ENCODE assay signal across 1 cellular context in genomic region chr12:50111693-50112455, GRCh38.
TF ChIP-seq lines count a peak whose summit lies in the region.

COX14 (plus strand) TSS chr12:50112236; CDS start chr12:50120044, 7,808 bp downstream.

TF ChIP-seq in HepG2, 621 proteins besides CTCF, POLR2A, EP300 and RAD21 (continued from another document and continues in another):
- TF ChIP-seq, protein P1, sequence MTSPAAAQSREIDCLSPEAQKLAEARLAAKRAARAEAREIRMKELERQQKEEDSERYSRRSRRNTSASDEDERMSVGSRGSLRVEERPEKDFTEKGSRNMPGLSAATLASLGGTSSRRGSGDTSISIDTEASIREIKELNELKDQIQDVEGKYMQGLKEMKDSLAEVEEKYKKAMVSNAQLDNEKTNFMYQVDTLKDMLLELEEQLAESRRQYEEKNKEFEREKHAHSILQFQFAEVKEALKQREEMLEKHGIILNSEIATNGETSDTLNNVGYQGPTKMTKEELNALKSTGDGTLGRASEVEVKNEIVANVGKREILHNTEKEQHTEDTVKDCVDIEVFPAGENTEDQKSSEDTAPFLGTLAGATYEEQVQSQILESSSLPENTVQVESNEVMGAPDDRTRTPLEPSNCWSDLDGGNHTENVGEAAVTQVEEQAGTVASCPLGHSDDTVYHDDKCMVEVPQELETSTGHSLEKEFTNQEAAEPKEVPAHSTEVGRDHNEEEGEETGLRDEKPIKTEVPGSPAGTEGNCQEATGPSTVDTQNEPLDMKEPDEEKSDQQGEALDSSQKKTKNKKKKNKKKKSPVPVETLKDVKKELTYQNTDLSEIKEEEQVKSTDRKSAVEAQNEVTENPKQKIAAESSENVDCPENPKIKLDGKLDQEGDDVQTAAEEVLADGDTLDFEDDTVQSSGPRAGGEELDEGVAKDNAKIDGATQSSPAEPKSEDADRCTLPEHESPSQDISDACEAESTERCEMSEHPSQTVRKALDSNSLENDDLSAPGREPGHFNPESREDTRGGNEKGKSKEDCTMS (CRISPR knock-in tag; conservative IDR thresholded peaks at IDR 0.05): no peak
- TF ChIP-seq ZNF549 (CRISPR knock-in tag; IDR thresholded peaks at IDR 0.05): no peak
- TF ChIP-seq ZNF597 (CRISPR knock-in tag; IDR thresholded peaks at IDR 0.05): no peak
- TF ChIP-seq ZNF839 (CRISPR knock-in tag; IDR thresholded peaks at IDR 0.05; ENCODE audit: borderline replicate concordance): peak; percentile 98
- TF ChIP-seq ZBTB46 (CRISPR knock-in tag; IDR thresholded peaks at IDR 0.05; ENCODE audit: borderline replicate concordance): no peak
- TF ChIP-seq NFE2 (CRISPR knock-in tag; IDR thresholded peaks at IDR 0.05): no peak
- TF ChIP-seq HNF1B (CRISPR knock-in tag; IDR thresholded peaks at IDR 0.05): peak; percentile 79
- TF ChIP-seq ATF7-NPFF (CRISPR knock-in tag; IDR thresholded peaks at IDR 0.05; ENCODE audit: low read depth): peak; percentile 70
- TF ChIP-seq GABPA (IDR thresholded peaks at IDR 0.05; ENCODE audit: low read depth, low read length): no peak
- peak; percentile 97 for TF ChIP-seq GABPA (CRISPR knock-in tag; IDR thresholded peaks at IDR 0.05; ENCODE audit: low read depth)
- peak; percentile 33; the same call in 1 of the 2 replicates for TF ChIP-seq TEAD2 (CRISPR knock-in tag; IDR thresholded peaks at IDR 0.05)
- no peak for TF ChIP-seq MEIS2 (CRISPR knock-in tag; IDR thresholded peaks at IDR 0.05)
- TF ChIP-seq, protein P2, sequence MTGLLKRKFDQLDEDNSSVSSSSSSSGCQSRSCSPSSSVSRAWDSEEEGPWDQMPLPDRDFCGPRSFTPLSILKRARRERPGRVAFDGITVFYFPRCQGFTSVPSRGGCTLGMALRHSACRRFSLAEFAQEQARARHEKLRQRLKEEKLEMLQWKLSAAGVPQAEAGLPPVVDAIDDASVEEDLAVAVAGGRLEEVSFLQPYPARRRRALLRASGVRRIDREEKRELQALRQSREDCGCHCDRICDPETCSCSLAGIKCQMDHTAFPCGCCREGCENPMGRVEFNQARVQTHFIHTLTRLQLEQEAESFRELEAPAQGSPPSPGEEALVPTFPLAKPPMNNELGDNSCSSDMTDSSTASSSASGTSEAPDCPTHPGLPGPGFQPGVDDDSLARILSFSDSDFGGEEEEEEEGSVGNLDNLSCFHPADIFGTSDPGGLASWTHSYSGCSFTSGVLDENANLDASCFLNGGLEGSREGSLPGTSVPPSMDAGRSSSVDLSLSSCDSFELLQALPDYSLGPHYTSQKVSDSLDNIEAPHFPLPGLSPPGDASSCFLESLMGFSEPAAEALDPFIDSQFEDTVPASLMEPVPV (CRISPR knock-in tag; IDR thresholded peaks at IDR 0.05): peak; percentile 90
- peak; percentile 59; the same call in 1 of the 2 replicates for TF ChIP-seq MTA1 (CRISPR knock-in tag; IDR thresholded peaks at IDR 0.05; ENCODE audit: borderline replicate concordance)
- TF ChIP-seq KAT7 (CRISPR knock-in tag; IDR thresholded peaks at IDR 0.05; ENCODE audit: borderline replicate concordance): peak; percentile 94
- TF ChIP-seq, protein P3, sequence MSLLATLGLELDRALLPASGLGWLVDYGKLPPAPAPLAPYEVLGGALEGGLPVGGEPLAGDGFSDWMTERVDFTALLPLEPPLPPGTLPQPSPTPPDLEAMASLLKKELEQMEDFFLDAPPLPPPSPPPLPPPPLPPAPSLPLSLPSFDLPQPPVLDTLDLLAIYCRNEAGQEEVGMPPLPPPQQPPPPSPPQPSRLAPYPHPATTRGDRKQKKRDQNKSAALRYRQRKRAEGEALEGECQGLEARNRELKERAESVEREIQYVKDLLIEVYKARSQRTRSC (CRISPR knock-in tag; IDR thresholded peaks at IDR 0.05; ENCODE audit: low read depth): peak; percentile 65; the same call in 1 of the 2 replicates
- TF ChIP-seq ZNF501 (CRISPR knock-in tag; IDR thresholded peaks at IDR 0.05): peak; percentile 83; the same call in 1 of the 2 replicates
- TF ChIP-seq BRD4 (CRISPR knock-in tag; IDR thresholded peaks at IDR 0.05): no peak; the same call in 1 of the 2 replicates
- no peak for TF ChIP-seq SMARCE1 (IDR thresholded peaks at IDR 0.05; ENCODE audit: borderline replicate concordance)
- no peak for TF ChIP-seq EZH2 (conservative IDR thresholded peaks at IDR 0.05; ENCODE audit: low read depth, low read length)
- TF ChIP-seq NRL (CRISPR knock-in tag; IDR thresholded peaks at IDR 0.05; ENCODE audit: borderline replicate concordance): peak; percentile 42; the same call in 1 of the 2 replicates
- peak; percentile 77; the same call in 1 of the 2 replicates for TF ChIP-seq FOXC1 (CRISPR knock-in tag; IDR thresholded peaks at IDR 0.05; ENCODE audit: borderline replicate concordance)
- TF ChIP-seq TBX3 (IDR thresholded peaks at IDR 0.05; ENCODE audit: borderline replicate concordance): peak; percentile 83
- TF ChIP-seq, protein P4, sequence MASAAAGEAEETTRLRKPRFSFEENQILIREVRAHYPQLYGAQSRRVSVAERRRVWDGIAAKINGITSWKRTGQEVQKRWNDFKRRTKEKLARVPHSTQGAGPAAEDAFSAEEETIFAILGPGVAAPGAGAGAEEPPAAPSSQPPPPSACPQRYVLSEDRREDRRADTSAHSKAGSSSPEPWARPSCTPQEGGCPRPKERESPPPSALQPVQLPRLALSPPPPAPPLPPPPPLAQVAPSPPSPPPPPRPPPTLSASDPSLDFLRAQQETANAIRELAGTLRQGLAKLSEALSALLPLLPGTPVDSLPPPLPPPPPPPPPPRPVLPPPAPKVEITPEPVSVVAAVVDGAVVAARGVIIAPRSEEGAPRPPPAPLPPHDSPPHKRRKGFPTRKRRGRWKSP (CRISPR knock-in tag; IDR thresholded peaks at IDR 0.05): peak; percentile 36; the same call in 1 of the 2 replicates
- 0 out of 2 replicates have a peak, but pooled peaks have one; percentile 49 for TF ChIP-seq ELF3 (CRISPR knock-in tag; IDR thresholded peaks at IDR 0.05)
- no peak for TF ChIP-seq GTF2F1 (IDR thresholded peaks at IDR 0.05; ENCODE audit: low read length)
- peak; percentile 49; the same call in 1 of the 2 replicates for TF ChIP-seq HDAC2 (CRISPR knock-in tag; IDR thresholded peaks at IDR 0.05)
- no peak; the same call in 1 of the 2 replicates for TF ChIP-seq STAT5B (CRISPR knock-in tag; IDR thresholded peaks at IDR 0.05)
- TF ChIP-seq ZNF224 (CRISPR knock-in tag; IDR thresholded peaks at IDR 0.05): no peak
- no peak for TF ChIP-seq ZNF235 (CRISPR knock-in tag; IDR thresholded peaks at IDR 0.05; ENCODE audit: borderline replicate concordance)
- peak; percentile 97 for TF ChIP-seq CREM (IDR thresholded peaks at IDR 0.05)
- TF ChIP-seq CREM (CRISPR knock-in tag; IDR thresholded peaks at IDR 0.05): peak; percentile 62; the same call in 1 of the 2 replicates
- peak; percentile 92; the same call in 1 of the 2 replicates for TF ChIP-seq ZNF713 (CRISPR knock-in tag; IDR thresholded peaks at IDR 0.05)
- TF ChIP-seq ESRRA (CRISPR knock-in tag; IDR thresholded peaks at IDR 0.05; ENCODE audit: low read depth): 0 out of 2 replicates have a peak, but pooled peaks have one; percentile 61
- TF ChIP-seq, protein P5, sequence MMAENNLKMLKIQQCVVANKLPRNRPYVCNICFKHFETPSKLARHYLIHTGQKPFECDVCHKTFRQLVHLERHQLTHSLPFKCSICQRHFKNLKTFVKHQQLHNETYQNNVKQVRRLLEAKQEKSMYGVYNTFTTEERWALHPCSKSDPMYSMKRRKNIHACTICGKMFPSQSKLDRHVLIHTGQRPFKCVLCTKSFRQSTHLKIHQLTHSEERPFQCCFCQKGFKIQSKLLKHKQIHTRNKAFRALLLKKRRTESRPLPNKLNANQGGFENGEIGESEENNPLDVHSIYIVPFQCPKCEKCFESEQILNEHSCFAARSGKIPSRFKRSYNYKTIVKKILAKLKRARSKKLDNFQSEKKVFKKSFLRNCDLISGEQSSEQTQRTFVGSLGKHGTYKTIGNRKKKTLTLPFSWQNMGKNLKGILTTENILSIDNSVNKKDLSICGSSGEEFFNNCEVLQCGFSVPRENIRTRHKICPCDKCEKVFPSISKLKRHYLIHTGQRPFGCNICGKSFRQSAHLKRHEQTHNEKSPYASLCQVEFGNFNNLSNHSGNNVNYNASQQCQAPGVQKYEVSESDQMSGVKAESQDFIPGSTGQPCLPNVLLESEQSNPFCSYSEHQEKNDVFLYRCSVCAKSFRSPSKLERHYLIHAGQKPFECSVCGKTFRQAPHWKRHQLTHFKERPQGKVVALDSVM (CRISPR knock-in tag; IDR thresholded peaks at IDR 0.05): peak; percentile 11; the same call in 1 of the 2 replicates
- TF ChIP-seq PLRG1 (conservative IDR thresholded peaks at IDR 0.05): no peak
- TF ChIP-seq, protein P6, sequence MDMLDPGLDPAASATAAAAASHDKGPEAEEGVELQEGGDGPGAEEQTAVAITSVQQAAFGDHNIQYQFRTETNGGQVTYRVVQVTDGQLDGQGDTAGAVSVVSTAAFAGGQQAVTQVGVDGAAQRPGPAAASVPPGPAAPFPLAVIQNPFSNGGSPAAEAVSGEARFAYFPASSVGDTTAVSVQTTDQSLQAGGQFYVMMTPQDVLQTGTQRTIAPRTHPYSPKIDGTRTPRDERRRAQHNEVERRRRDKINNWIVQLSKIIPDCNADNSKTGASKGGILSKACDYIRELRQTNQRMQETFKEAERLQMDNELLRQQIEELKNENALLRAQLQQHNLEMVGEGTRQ (IDR thresholded peaks at IDR 0.05; ENCODE audit: low read depth, low read length): peak; percentile 92
- TF ChIP-seq, protein P6 (CRISPR knock-in tag; IDR thresholded peaks at IDR 0.05; ENCODE audit: borderline replicate concordance): peak; percentile 89; the same call in 1 of the 2 replicates
- TF ChIP-seq, protein P7, sequence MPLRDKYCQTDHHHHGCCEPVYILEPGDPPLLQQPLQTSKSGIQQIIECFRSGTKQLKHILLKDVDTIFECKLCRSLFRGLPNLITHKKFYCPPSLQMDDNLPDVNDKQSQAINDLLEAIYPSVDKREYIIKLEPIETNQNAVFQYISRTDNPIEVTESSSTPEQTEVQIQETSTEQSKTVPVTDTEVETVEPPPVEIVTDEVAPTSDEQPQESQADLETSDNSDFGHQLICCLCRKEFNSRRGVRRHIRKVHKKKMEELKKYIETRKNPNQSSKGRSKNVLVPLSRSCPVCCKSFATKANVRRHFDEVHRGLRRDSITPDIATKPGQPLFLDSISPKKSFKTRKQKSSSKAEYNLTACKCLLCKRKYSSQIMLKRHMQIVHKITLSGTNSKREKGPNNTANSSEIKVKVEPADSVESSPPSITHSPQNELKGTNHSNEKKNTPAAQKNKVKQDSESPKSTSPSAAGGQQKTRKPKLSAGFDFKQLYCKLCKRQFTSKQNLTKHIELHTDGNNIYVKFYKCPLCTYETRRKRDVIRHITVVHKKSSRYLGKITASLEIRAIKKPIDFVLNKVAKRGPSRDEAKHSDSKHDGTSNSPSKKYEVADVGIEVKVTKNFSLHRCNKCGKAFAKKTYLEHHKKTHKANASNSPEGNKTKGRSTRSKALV (CRISPR knock-in tag; IDR thresholded peaks at IDR 0.05): no peak
- no peak for TF ChIP-seq KLF6 (CRISPR knock-in tag; IDR thresholded peaks at IDR 0.05)
- TF ChIP-seq ZSCAN31 (CRISPR knock-in tag; IDR thresholded peaks at IDR 0.05; ENCODE audit: low read depth): peak; percentile 73
- TF ChIP-seq ZNF670 (CRISPR knock-in tag; IDR thresholded peaks at IDR 0.05; ENCODE audit: borderline replicate concordance): no peak
- TF ChIP-seq ATRX (CRISPR knock-in tag; IDR thresholded peaks at IDR 0.05; ENCODE audit: borderline replicate concordance): no peak
- peak; percentile 89; the same call in 1 of the 2 replicates for TF ChIP-seq ZNF232 (CRISPR knock-in tag; IDR thresholded peaks at IDR 0.05; ENCODE audit: borderline replicate concordance)
- TF ChIP-seq ZNF256 (CRISPR knock-in tag; conservative IDR thresholded peaks at IDR 0.05): 0 out of 2 replicates have a peak, but pooled peaks have one; percentile 44
- peak; percentile 91 for TF ChIP-seq KAT8 (CRISPR knock-in tag; IDR thresholded peaks at IDR 0.05)
- TF ChIP-seq NR1H2 (CRISPR knock-in tag; IDR thresholded peaks at IDR 0.05; ENCODE audit: borderline replicate concordance, low read depth): peak; percentile 52; the same call in 1 of the 2 replicates
